ENCODE assay signal across 9 cellular contexts in genomic region chr1:226736908-226737818, GRCh38. TPM values are rescaled to one million over a fixed set of nuclear protein-coding genes. Genes with fewer than 3 reads are reported as not detected.
DNase-seq lines count a peak whose midpoint lies in the region; ATAC-seq and TF ChIP-seq lines count a peak whose summit lies in the region.
"Had no signal": no experiment of that assay in that cellular context is flagged by ENCODE, and none has a peak within 500 bp of the region (broad histone marks: within the 10 kb centered on the region; RNA-seq: fewer than 3 reads in every experiment).

No MANE protein-coding gene starts in this region.

- no peaks in the 10 kb centered on the region for H3K9me3 Mint-ChIP-seq in progenitor cell of endocrine pancreas (ENCODE audit: low read depth)

- H3K4me3 Mint-ChIP-seq in progenitor cell of endocrine pancreas (ENCODE audit: low read depth) = peak overlapping the region; percentile 78

- H3K4me1 Mint-ChIP-seq in progenitor cell of endocrine pancreas (ENCODE audit: low read depth) = peaks cover 16% of the 10 kb centered on the region

- H3K27me3 Mint-ChIP-seq in progenitor cell of endocrine pancreas = peaks cover 14% of the 10 kb centered on the region

- TF ChIP-seq CTCF in progenitor cell of endocrine pancreas (IDR thresholded peaks at IDR 0.05; ENCODE audit: unreplicated experiment) = peak; percentile 21

- H3K27ac Mint-ChIP-seq in progenitor cell of endocrine pancreas = no peak overlapping the region

- peaks cover 2% of the 10 kb centered on the region for H3K36me3 Mint-ChIP-seq in progenitor cell of endocrine pancreas (ENCODE audit: insufficient read depth)

- DNase-seq in DMS53 (lab: John Stamatoyannopoulos, UW) = peak; percentile 66
- DNase-seq in DMS53 treated with DMSO at 0.1 percent for 48 hours (lab: John Stamatoyannopoulos, UW; ENCODE audit: unreplicated experiment) = no peak
- DNase-seq in RPMI8226 = peak; percentile 16
- peak; percentile 46 for DNase-seq in hepatic stellate cell (ENCODE audit: low spot score)
- peak; percentile 31 for DNase-seq in progenitor cell of endocrine pancreas (ENCODE audit: low spot score, unreplicated experiment)
- DNase-seq in cerebellar nuclear complex (lab: John Stamatoyannopoulos, UW) = no peak

- H3K27ac ChIP-seq in angular gyrus (ENCODE audit: low read depth, low read length) = peak overlapping the region; percentile 92
- H3K27ac ChIP-seq: epithelial cell of prostate had no signal

- peak; percentile 28 for ATAC-seq in HG02763 (IDR thresholded peaks at IDR 0.05; ENCODE audit: unreplicated experiment)

RNA-seq across cellular contexts. Expression of gene ITPKB, which starts 1.9 kb away (rescaled TPM):
- 9.3 and 9.8 TPM in 2 replicates for total RNA-seq in progenitor cell of endocrine pancreas

Comparison
In these comparisons a context has a peak if more than half of its experiments do, and no peak if none do; other contexts are left out.
1. DNase-seq: peak in DMS53 (single experiment), RPMI8226 (single experiment), hepatic stellate cell (single experiment) and progenitor cell of endocrine pancreas (single experiment); none in DMS53 treated with DMSO at 0.1 percent for 48 hours (single experiment) and cerebellar nuclear complex (0 of 2).